ENCODE assay signal across 1 cellular context in genomic region chr6:116060572-116061283, GRCh38.
TF ChIP-seq lines count a peak whose summit lies in the region.

Gene FRK (minus strand): TSS chr6:116060891. CDS start chr6:116060311, 580 bp downstream.

TF ChIP-seq in HepG2, 621 proteins besides CTCF, POLR2A, EP300 and RAD21 (continued from another document and continues in another):
- peak; percentile 87 for TF ChIP-seq HNF1A (IDR thresholded peaks at IDR 0.05; ENCODE audit: low read depth)
- TF ChIP-seq HNF1A (CRISPR knock-in tag; IDR thresholded peaks at IDR 0.05; ENCODE audit: borderline replicate concordance) = peak; percentile 54; the same call in 1 of the 2 replicates
- TF ChIP-seq MAFK (conservative IDR thresholded peaks at IDR 0.05 in 1 of 2, IDR thresholded peaks at IDR 0.05 in 1 of 2; ENCODE audit: low read length in 2 of 2) = no peak
- no peak for TF ChIP-seq ZKSCAN5 (CRISPR knock-in tag; IDR thresholded peaks at IDR 0.05)
- TF ChIP-seq ZFYVE20 (CRISPR knock-in tag; IDR thresholded peaks at IDR 0.05; ENCODE audit: borderline replicate concordance, low read depth) = no peak
- 0 out of 2 replicates have a peak, but pooled peaks have one; percentile 52 for TF ChIP-seq KLF12 (CRISPR knock-in tag; IDR thresholded peaks at IDR 0.05; ENCODE audit: borderline replicate concordance)
- TF ChIP-seq POGK (CRISPR knock-in tag; conservative IDR thresholded peaks at IDR 0.05) = no peak
- TF ChIP-seq ZNF281 (CRISPR knock-in tag; IDR thresholded peaks at IDR 0.05; ENCODE audit: borderline replicate concordance) = no peak
- TF ChIP-seq KDM3A (CRISPR knock-in tag; IDR thresholded peaks at IDR 0.05; ENCODE audit: low read depth) = no peak; the same call in 1 of the 2 replicates
- TF ChIP-seq RXRB (CRISPR knock-in tag; IDR thresholded peaks at IDR 0.05; ENCODE audit: borderline replicate concordance) = peak; percentile 37; the same call in 1 of the 2 replicates
- TF ChIP-seq ZNF644 (CRISPR knock-in tag; IDR thresholded peaks at IDR 0.05; ENCODE audit: low read depth) = no peak
- TF ChIP-seq ZNF354B (CRISPR knock-in tag; IDR thresholded peaks at IDR 0.05) = no peak
- no peak for TF ChIP-seq FUBP1 (CRISPR knock-in tag; IDR thresholded peaks at IDR 0.05; ENCODE audit: borderline replicate concordance)
- TF ChIP-seq SMYD3 (CRISPR knock-in tag; IDR thresholded peaks at IDR 0.05) = no peak; the same call in 1 of the 2 replicates
- no peak for TF ChIP-seq CBX2 (IDR thresholded peaks at IDR 0.05; ENCODE audit: low read depth, low read length)
- TF ChIP-seq CBX2 (CRISPR knock-in tag; IDR thresholded peaks at IDR 0.05; ENCODE audit: low read depth) = no peak
- TF ChIP-seq HCFC1 (IDR thresholded peaks at IDR 0.05; ENCODE audit: low read depth, low read length) = no peak
- no peak for TF ChIP-seq FOXA1 (IDR thresholded peaks at IDR 0.05)
- TF ChIP-seq FOXA1 (CRISPR knock-in tag; IDR thresholded peaks at IDR 0.05) = no peak
- TF ChIP-seq ZNF781 (CRISPR knock-in tag; IDR thresholded peaks at IDR 0.05; ENCODE audit: borderline replicate concordance, not compliant biosample characterization) = no peak
- TF ChIP-seq ZNF20 (CRISPR knock-in tag; IDR thresholded peaks at IDR 0.05) = 0 out of 2 replicates have a peak, but pooled peaks have one; percentile 78
- no peak for TF ChIP-seq ATF4 (CRISPR knock-in tag; IDR thresholded peaks at IDR 0.05)
- no peak for TF ChIP-seq MAZ (IDR thresholded peaks at IDR 0.05; ENCODE audit: borderline replicate concordance, low read depth, low read length)
- no peak; the same call in 1 of the 2 replicates for TF ChIP-seq MAZ (CRISPR knock-in tag; IDR thresholded peaks at IDR 0.05; ENCODE audit: low read depth)
- no peak for TF ChIP-seq ATF7 (IDR thresholded peaks at IDR 0.05)
- TF ChIP-seq ATF7 (CRISPR knock-in tag; IDR thresholded peaks at IDR 0.05) = no peak
- TF ChIP-seq ZNF792 (CRISPR knock-in tag; IDR thresholded peaks at IDR 0.05) = no peak
- 0 out of 2 replicates have a peak, but pooled peaks have one; percentile 34 for TF ChIP-seq ZFP90 (CRISPR knock-in tag; IDR thresholded peaks at IDR 0.05; ENCODE audit: borderline replicate concordance)
- no peak for TF ChIP-seq ZNF773 (CRISPR knock-in tag; IDR thresholded peaks at IDR 0.05; ENCODE audit: borderline replicate concordance)
- TF ChIP-seq ZNF329 (CRISPR knock-in tag; IDR thresholded peaks at IDR 0.05; ENCODE audit: low read depth) = no peak
- no peak for TF ChIP-seq TOPORS (CRISPR knock-in tag; IDR thresholded peaks at IDR 0.05)
- TF ChIP-seq KLF13 (CRISPR knock-in tag; IDR thresholded peaks at IDR 0.05) = no peak
- TF ChIP-seq NR1H2 (CRISPR knock-in tag; IDR thresholded peaks at IDR 0.05; ENCODE audit: borderline replicate concordance, low read depth) = no peak
- TF ChIP-seq FIP1L1 (IDR thresholded peaks at IDR 0.05; ENCODE audit: borderline replicate concordance, insufficient read depth, low read depth, low read length) = no peak
- TF ChIP-seq SATB2 (CRISPR knock-in tag; IDR thresholded peaks at IDR 0.05) = 0 out of 2 replicates have a peak, but pooled peaks have one; percentile 48
- TF ChIP-seq HNF4G (IDR thresholded peaks at IDR 0.05; ENCODE audit: borderline replicate concordance, low read depth, low read length) = no peak
- no peak for TF ChIP-seq HNF4G (CRISPR knock-in tag; IDR thresholded peaks at IDR 0.05; ENCODE audit: borderline replicate concordance, low read depth)
- no peak for TF ChIP-seq RORA (CRISPR knock-in tag; IDR thresholded peaks at IDR 0.05)
- no peak; the same call in 1 of the 2 replicates for TF ChIP-seq MTF1 (CRISPR knock-in tag; IDR thresholded peaks at IDR 0.05)
- TF ChIP-seq BHLHE40 (IDR thresholded peaks at IDR 0.05; ENCODE audit: low read length) = no peak
- TF ChIP-seq ZNF318 (CRISPR knock-in tag; IDR thresholded peaks at IDR 0.05) = no peak
- TF ChIP-seq U2AF2 (IDR thresholded peaks at IDR 0.05; ENCODE audit: low read depth, low read length) = no peak
- peak; percentile 36; the same call in 1 of the 2 replicates for TF ChIP-seq ZFP1 (CRISPR knock-in tag; IDR thresholded peaks at IDR 0.05)
